Comparison of ENCODE assay signal across 19 cellular contexts in genomic region chrX:81114757-81115156, GRCh38.
A peak's percentile ranks its signal among the peaks of the same experiment; 100 is the strongest.
DNase-seq lines count a peak whose midpoint lies in the region; ATAC-seq, FAIRE-seq and TF ChIP-seq lines count a peak whose summit lies in the region.
"Had no signal": no experiment of that assay in that cellular context is flagged by ENCODE, and none has a peak within 500 bp of the region (broad histone marks: within the 10 kb centered on the region; RNA-seq: fewer than 3 reads in every experiment).

No MANE protein-coding gene starts in this region.

- RAD21 ChIA-PET in GM12878 (lab: Charles Lee; ENCODE audit: unreplicated experiment), result no interaction called here

- no peaks in the 10 kb centered on the region for H3K36me3 ChIP-seq in GM12878 (ENCODE audit: control insufficient read depth in 2 of 2, insufficient read depth in 2 of 2, low read length in 1 of 2)
- H3K36me3 ChIP-seq: BLaER1 had no signal

- H3K27ac ChIP-seq in CD4-positive, alpha-beta T cell (ENCODE audit: low read depth, low read length), result no peak overlapping the region
- no peak overlapping the region for H3K27ac ChIP-seq in GM12878 (ENCODE audit: control insufficient read depth, insufficient read depth)
- H3K27ac ChIP-seq: BLaER1, C4-2B had no signal

- TF ChIP-seq POLR2A in GM12878 (IDR thresholded peaks at IDR 0.05; ENCODE audit: low read depth, low read length), result no peak

- no peaks in the 10 kb centered on the region for H4K20me1 ChIP-seq in GM12878 (ENCODE audit: control insufficient read depth, insufficient read depth)

- POLR2A ChIA-PET in CD4-positive, alpha-beta T cell (lab: Charles Lee), result no interaction called here
- POLR2A ChIA-PET in GM12878 (lab: Charles Lee), result no interaction called here

- BruUV-seq in Calu3 (replicated peaks; lab: Mats Ljungman, UMichigan), result TSS peak; percentile 97
- BruUV-seq in GM12878 (replicated peaks; lab: Mats Ljungman, UMichigan), result TSS peak; percentile 99

- CTCF ChIA-PET in CD4-positive, alpha-beta T cell (lab: Charles Lee), result no interaction called here
- CTCF ChIA-PET in Calu3 (lab: Charles Lee) (no interaction called here), GM12878 (lab: Yijun Ruan, JAX) (interaction anchor here (1.0 kb wide), 1 partner anchor 79 kb away, joined by 3 read pairs; no protein-coding TSS in a partner anchor)

- peak; percentile 14 for TF ChIP-seq CTCF in CD4-positive, alpha-beta T cell (IDR thresholded peaks at IDR 0.05)
- TF ChIP-seq CTCF in Calu3 (IDR thresholded peaks at IDR 0.05; ENCODE audit: unreplicated experiment) (no peak), GM12878 (IDR thresholded peaks at IDR 0.05 in 2 of 3, conservative IDR thresholded peaks at IDR 0.05 in 1 of 3; ENCODE audit: control insufficient read depth in 2 of 3, extremely low read depth in 1 of 3, insufficient read depth in 1 of 3, low read depth in 3 of 3, low read length in 3 of 3) (no peak)

- H3K9me3 ChIP-seq in CD4-positive, alpha-beta T cell (ENCODE audit: control insufficient read depth, low read length), result no peaks in the 10 kb centered on the region
- no peaks in the 10 kb centered on the region for H3K9me3 ChIP-seq in GM12878 (replicated peaks; ENCODE audit: control insufficient read depth, insufficient read depth, low read length)
- H3K9me3 ChIP-seq: BLaER1 had no signal

- SMC1A ChIA-PET in GM12878 (lab: Charles Lee; ENCODE audit: uncharacterized antibody, unreplicated experiment), result no interaction called here

- no peak for TF ChIP-seq RAD21 in GM12878 (IDR thresholded peaks at IDR 0.05; ENCODE audit: insufficient read depth, low read depth, low read length)

- no peak overlapping the region for H3K4me2 ChIP-seq in GM12878 (ENCODE audit: control insufficient read depth, insufficient read depth)
- H3K4me2 ChIP-seq: BLaER1, GM23338 had no signal

- no peaks in the 10 kb centered on the region for H3K27me3 ChIP-seq in CD4-positive, alpha-beta T cell (ENCODE audit: control insufficient read depth, insufficient read depth, low read length)
- H3K27me3 ChIP-seq in GM12878 (replicated peaks in 1 of 2; ENCODE audit: control insufficient read depth in 2 of 2, insufficient read depth in 2 of 2, low read length in 1 of 2), result no peaks in the 10 kb centered on the region

- no peak overlapping the region for H3K9ac ChIP-seq in GM12878 (ENCODE audit: control insufficient read depth, insufficient read depth, low read length)
- H3K9ac ChIP-seq: BLaER1 had no signal

- no peak for TF ChIP-seq EP300 in GM12878 (IDR thresholded peaks at IDR 0.05; ENCODE audit: borderline replicate concordance in 1 of 2, control insufficient read depth in 1 of 2, low read depth in 2 of 2, low read length in 2 of 2)

- no peak overlapping the region for H3K27ac Mint-ChIP-seq in CD4-positive, alpha-beta T cell
- H3K27ac Mint-ChIP-seq in Calu3 (ENCODE audit: unreplicated experiment), result no peak overlapping the region
- H3K27ac Mint-ChIP-seq: CD4-positive, CD25-positive, alpha-beta regulatory T cell; GM23338; H9; HFFc6 had no signal

- no peak overlapping the region for H3K4me3 ChIP-seq in GM12878
- H3K4me3 ChIP-seq: BLaER1, GM23338 had no signal

- peaks cover 4% of the 10 kb centered on the region for H3K4me1 Mint-ChIP-seq in CD4-positive, alpha-beta T cell (ENCODE audit: low read depth)
- no peaks in the 10 kb centered on the region for H3K4me1 Mint-ChIP-seq in Calu3 (ENCODE audit: low read depth, unreplicated experiment)

- no peaks in the 10 kb centered on the region for H3K9me3 Mint-ChIP-seq in CD4-positive, alpha-beta T cell
- H3K9me3 Mint-ChIP-seq in Calu3 (ENCODE audit: low read depth, unreplicated experiment), result no peaks in the 10 kb centered on the region
- H3K9me3 Mint-ChIP-seq: CD4-positive, CD25-positive, alpha-beta regulatory T cell; GM23338; HFFc6 had no signal

- FAIRE-seq in GM12878 (lab: Jason Lieb, UNC), result no peak
- FAIRE-seq: GM12891, GM18507 had no signal

- H3K27me3 Mint-ChIP-seq in CD4-positive, alpha-beta T cell, result no peaks in the 10 kb centered on the region
- no peaks in the 10 kb centered on the region for H3K27me3 Mint-ChIP-seq in Calu3 (ENCODE audit: unreplicated experiment)

- intact Hi-C loops in CD4-positive, alpha-beta T cell (cut with DNase I, micrococcal nuclease), result no loop called here
- intact Hi-C loops in Calu3 (cut with micrococcal nuclease; ENCODE audit: unreplicated experiment) (no loop called here), GM12878 (cut with micrococcal nuclease; ENCODE audit: unreplicated experiment) (no loop called here)

- no peak overlapping the region for H3K4me3 Mint-ChIP-seq in CD4-positive, alpha-beta T cell
- no peak overlapping the region for H3K4me3 Mint-ChIP-seq in Calu3 (ENCODE audit: low read depth, unreplicated experiment)
- H3K4me3 Mint-ChIP-seq: CD4-positive, CD25-positive, alpha-beta regulatory T cell; GM23338; H9; HFFc6 had no signal

- ATAC-seq in CD4-positive, alpha-beta T cell (ENCODE audit: poor library complexity), result no peak
- ATAC-seq in GM12878, result no peak
- ATAC-seq: GM23338, HCT116 had no signal

- no peak overlapping the region for H2AFZ ChIP-seq in GM12878 (ENCODE audit: control insufficient read depth, low read depth, low read length)
- H2AFZ ChIP-seq: GM23338 had no signal

- no peaks in the 10 kb centered on the region for H3K36me3 Mint-ChIP-seq in CD4-positive, alpha-beta T cell (ENCODE audit: low read depth)
- no peaks in the 10 kb centered on the region for H3K36me3 Mint-ChIP-seq in Calu3 (ENCODE audit: insufficient read depth, unreplicated experiment)
- H3K36me3 Mint-ChIP-seq: CD4-positive, CD25-positive, alpha-beta regulatory T cell had no signal

- H3K79me2 ChIP-seq in GM12878 (ENCODE audit: control insufficient read depth, insufficient read depth, low read length), result no peaks in the 10 kb centered on the region; the same call in none of the 2 replicates

- in situ Hi-C loops in GM12878 (cut with MboI), result no loop called here

- WGBS in GM12878 (ENCODE audit: insufficient coverage, insufficient replicate concordance, low lambda C conversion rate, missing lambda C conversion rate), result 38% methylated on average over 2 of the region's 2 CpGs

- H3K4me1 ChIP-seq in GM12878 (ENCODE audit: control insufficient read depth, insufficient read depth, low read length), result no peaks in the 10 kb centered on the region

- no peak for DNase-seq in CD4-positive, alpha-beta T cell
- DNase-seq in Calu3 (no peak), GM12878 (ENCODE audit: low read depth, low spot score) (no peak), NCI-H510A treated with DMSO at 0.1 percent for 48 hours (lab: John Stamatoyannopoulos, UW) (no peak), hippocampal formation (lab: John Stamatoyannopoulos, UW) (no peak), NCI-H524 treated with DMSO at 0.1 percent for 48 hours (lab: John Stamatoyannopoulos, UW) (no peak)
- DNase-seq: CD4-positive, CD25-positive, alpha-beta regulatory T cell; COR-L47; DMS153; EL; GDM1; H9; HFFc6 had no signal

TF ChIP-seq in GM12878, 131 proteins besides CTCF, POLR2A, EP300 and RAD21 (continues in another document):
- TF ChIP-seq, protein P1, sequence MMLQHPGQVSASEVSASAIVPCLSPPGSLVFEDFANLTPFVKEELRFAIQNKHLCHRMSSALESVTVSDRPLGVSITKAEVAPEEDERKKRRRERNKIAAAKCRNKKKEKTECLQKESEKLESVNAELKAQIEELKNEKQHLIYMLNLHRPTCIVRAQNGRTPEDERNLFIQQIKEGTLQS (IDR thresholded peaks at IDR 0.05; ENCODE audit: borderline replicate concordance, extremely low read depth, low read depth, low read length), result no peak
- TF ChIP-seq SREBF2 (IDR thresholded peaks at IDR 0.05; ENCODE audit: low read length) (no peak), TAF1 (IDR thresholded peaks at IDR 0.05; ENCODE audit: borderline replicate concordance, low read depth, low read length) (no peak), MYC (IDR thresholded peaks at IDR 0.05; ENCODE audit: insufficient read depth, insufficient read length, insufficient replicate concordance, low read length, severe bottlenecking) (no peak), SMARCA5 (IDR thresholded peaks at IDR 0.05) (no peak), RB1 (IDR thresholded peaks at IDR 0.05; ENCODE audit: borderline replicate concordance) (no peak), LARP7 (IDR thresholded peaks at IDR 0.05) (no peak), HSF1 (IDR thresholded peaks at IDR 0.05; ENCODE audit: low read depth, low read length) (no peak), RBBP5 (conservative IDR thresholded peaks at IDR 0.05) (no peak), ZNF207 (IDR thresholded peaks at IDR 0.05; ENCODE audit: borderline replicate concordance) (no peak)
- TF ChIP-seq, protein P2, sequence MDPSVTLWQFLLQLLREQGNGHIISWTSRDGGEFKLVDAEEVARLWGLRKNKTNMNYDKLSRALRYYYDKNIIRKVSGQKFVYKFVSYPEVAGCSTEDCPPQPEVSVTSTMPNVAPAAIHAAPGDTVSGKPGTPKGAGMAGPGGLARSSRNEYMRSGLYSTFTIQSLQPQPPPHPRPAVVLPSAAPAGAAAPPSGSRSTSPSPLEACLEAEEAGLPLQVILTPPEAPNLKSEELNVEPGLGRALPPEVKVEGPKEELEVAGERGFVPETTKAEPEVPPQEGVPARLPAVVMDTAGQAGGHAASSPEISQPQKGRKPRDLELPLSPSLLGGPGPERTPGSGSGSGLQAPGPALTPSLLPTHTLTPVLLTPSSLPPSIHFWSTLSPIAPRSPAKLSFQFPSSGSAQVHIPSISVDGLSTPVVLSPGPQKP (IDR thresholded peaks at IDR 0.05; ENCODE audit: low read depth, low read length), result no peak
